ENCODE assay signal across 24 cellular contexts in genomic region chr13:46158983-46159382, GRCh38. TPM values are rescaled to one million over a fixed set of nuclear protein-coding genes. Genes with fewer than 3 reads are reported as not detected.
DNase-seq lines count a peak whose midpoint lies in the region; ATAC-seq and TF ChIP-seq lines count a peak whose summit lies in the region.
"Had no signal": no experiment of that assay in that cellular context is flagged by ENCODE, and none has a peak within 500 bp of the region (broad histone marks: within the 10 kb centered on the region; RNA-seq: fewer than 3 reads in every experiment).

No MANE protein-coding gene starts in this region.

- no peak for TF ChIP-seq CTCF in VCaP (conservative IDR thresholded peaks at IDR 0.05)

- H3K4me1 Mint-ChIP-seq in activated naive CD4-positive, alpha-beta T cell treated with anti-CD3 and anti-CD28 coated beads for 36 hours (ENCODE audit: low read depth), result peaks cover 59% of the 10 kb centered on the region
- H3K4me1 Mint-ChIP-seq in stimulated activated naive CD8-positive, alpha-beta T cell treated with anti-CD3 and anti-CD28 coated beads, Interleukin-15, Interleukin-2, amounts not matched to agents 100 ng/mL and 50 ng/mL, for 24 hours (ENCODE audit: low read depth), result peaks cover 61% of the 10 kb centered on the region

- H3K4me3 Mint-ChIP-seq in activated naive CD4-positive, alpha-beta T cell treated with anti-CD3 and anti-CD28 coated beads for 36 hours, result peak overlapping the region; percentile 41
- H3K4me3 Mint-ChIP-seq in stimulated activated naive CD8-positive, alpha-beta T cell treated with anti-CD3 and anti-CD28 coated beads, Interleukin-15, Interleukin-2, amounts not matched to agents 100 ng/mL and 50 ng/mL, for 24 hours, result peak overlapping the region; percentile 54
- H3K4me3 Mint-ChIP-seq: activated B cell treated with CpG ODN at 0.5 μM for 24 hours had no signal

- H3K36me3 Mint-ChIP-seq in activated naive CD4-positive, alpha-beta T cell treated with anti-CD3 and anti-CD28 coated beads for 36 hours (ENCODE audit: low read depth), result peaks cover 64% of the 10 kb centered on the region
- H3K36me3 Mint-ChIP-seq in stimulated activated naive CD8-positive, alpha-beta T cell treated with anti-CD3 and anti-CD28 coated beads, Interleukin-15, Interleukin-2, amounts not matched to agents 100 ng/mL and 50 ng/mL, for 24 hours (ENCODE audit: low read depth), result peaks cover 83% of the 10 kb centered on the region

- H3K9me3 Mint-ChIP-seq in activated naive CD4-positive, alpha-beta T cell treated with anti-CD3 and anti-CD28 coated beads for 36 hours, result no peaks in the 10 kb centered on the region
- no peaks in the 10 kb centered on the region for H3K9me3 Mint-ChIP-seq in stimulated activated naive CD8-positive, alpha-beta T cell treated with anti-CD3 and anti-CD28 coated beads, Interleukin-15, Interleukin-2, amounts not matched to agents 100 ng/mL and 50 ng/mL, for 24 hours
- H3K9me3 Mint-ChIP-seq: activated B cell treated with CpG ODN at 0.5 μM for 24 hours had no signal

- intact Hi-C loops in activated naive CD4-positive, alpha-beta T cell treated with anti-CD3 and anti-CD28 coated beads for 36 hours (cut with micrococcal nuclease), result no loop called here

- H3K27me3 Mint-ChIP-seq in activated naive CD4-positive, alpha-beta T cell treated with anti-CD3 and anti-CD28 coated beads for 36 hours (ENCODE audit: low read depth), result no peaks in the 10 kb centered on the region
- no peaks in the 10 kb centered on the region for H3K27me3 Mint-ChIP-seq in stimulated activated naive CD8-positive, alpha-beta T cell treated with anti-CD3 and anti-CD28 coated beads, Interleukin-15, Interleukin-2, amounts not matched to agents 100 ng/mL and 50 ng/mL, for 24 hours
- H3K27me3 Mint-ChIP-seq: activated B cell treated with CpG ODN at 0.5 μM for 24 hours had no signal

- no peak for ATAC-seq in GM18867 (IDR thresholded peaks at IDR 0.05; ENCODE audit: unreplicated experiment)
- ATAC-seq: left colon had no signal

- peak overlapping the region; percentile 78 for H3K27ac ChIP-seq in VCaP
- peak overlapping the region; percentile 72 for H3K27ac ChIP-seq in effector memory CD4-positive, alpha-beta T cell (ENCODE audit: insufficient read depth, low read length, poor library complexity, severe bottlenecking)
- H3K27ac ChIP-seq: adrenal gland, transverse colon had no signal

- no peak overlapping the region for H3K4me3 ChIP-seq in effector memory CD4-positive, alpha-beta T cell (ENCODE audit: insufficient read depth, low read depth, low read length, poor library complexity, severe bottlenecking)
- H3K4me3 ChIP-seq: adrenal gland, HAP-1, transverse colon had no signal

- H3K4me1 ChIP-seq in effector memory CD4-positive, alpha-beta T cell (ENCODE audit: control insufficient read depth, insufficient read depth, low read length, poor library complexity, severe bottlenecking), result peaks cover 25% of the 10 kb centered on the region
- H3K4me1 ChIP-seq: adrenal gland, HAP-1 had no signal

- no peaks in the 10 kb centered on the region for H3K27me3 ChIP-seq in effector memory CD4-positive, alpha-beta T cell (replicated peaks; ENCODE audit: control insufficient read depth, insufficient read depth, low read length, poor library complexity, severe bottlenecking)
- H3K27me3 ChIP-seq: adrenal gland, transverse colon had no signal

- peak overlapping the region; percentile 94 for H3K27ac Mint-ChIP-seq in activated naive CD4-positive, alpha-beta T cell treated with anti-CD3 and anti-CD28 coated beads for 36 hours
- peak overlapping the region; percentile 94 for H3K27ac Mint-ChIP-seq in stimulated activated naive CD8-positive, alpha-beta T cell treated with anti-CD3 and anti-CD28 coated beads, Interleukin-15, Interleukin-2, amounts not matched to agents 100 ng/mL and 50 ng/mL, for 24 hours

- no peak for DNase-seq in activated naive CD4-positive, alpha-beta T cell treated with anti-CD3 and anti-CD28 coated beads for 36 hours
- DNase-seq in activated naive CD4-positive, alpha-beta T cell treated with anti-CD3 and anti-CD28 coated beads, Interleukin-2, amount 50 U/mL, for 16 hours, result no peak
- DNase-seq in effector memory CD4-positive, alpha-beta T cell, result no peak
- no peak for DNase-seq in NK-92 treated with Interleukin-12 subunit alpha and Interleukin-12 subunit beta, amount 100 ng/mL, for 24 hours (lab: John Stamatoyannopoulos, UW)
- no peak for DNase-seq in SW 1271 (lab: John Stamatoyannopoulos, UW)
- DNase-seq: activated B cell treated with CpG ODN at 0.5 μM for 24 hours; activated CD8-positive, alpha-beta memory T cell treated with anti-CD3 and anti-CD28 coated beads, Interleukin-2, amount 50 U/mL, for 48 hours; adrenal gland; cortex of kidney; Karpas-422; left colon; NCI-H187 treated with DMSO at 0.1 percent for 48 hours; NCI-H2227 treated with DMSO at 0.1 percent for 48 hours; NCI-H774; SIG-M5; stimulated activated naive CD4-positive, alpha-beta T cell; transverse colon had no signal

- H3K36me3 ChIP-seq in effector memory CD4-positive, alpha-beta T cell (ENCODE audit: control insufficient read depth, insufficient read depth, low read length), result peaks cover 51% of the 10 kb centered on the region
- H3K36me3 ChIP-seq: HAP-1, transverse colon had no signal

- no peaks in the 10 kb centered on the region for H3K9me3 ChIP-seq in effector memory CD4-positive, alpha-beta T cell (ENCODE audit: control insufficient read depth, low read length)
- H3K9me3 ChIP-seq: adrenal gland, HAP-1, transverse colon had no signal

- CTCF ChIA-PET in activated naive CD4-positive, alpha-beta T cell treated with anti-CD3 and anti-CD28 coated beads for 36 hours (lab: Charles Lee), result interaction anchor here (1.1 to 5.3 kb wide), 11 partner anchors 9 to 133 kb away, joined by 3 to 106 read pairs (median 13); partner anchors contain the start of genes LCP1 and ZC3H13

RNA-seq across cellular contexts. Expression of gene LCP1, which starts 23.0 kb away (rescaled TPM):
- total RNA-seq in activated naive CD4-positive, alpha-beta T cell treated with anti-CD3 and anti-CD28 coated beads for 36 hours, result 1,000 to 10,000 TPM; 1,008 to 1,043 TPM

RNA-seq across cellular contexts. Expression of gene LRRC63, which starts 52.7 kb away (rescaled TPM):
- under 1 TPM; 0.24 to 0.32 TPM for total RNA-seq in activated naive CD4-positive, alpha-beta T cell treated with anti-CD3 and anti-CD28 coated beads for 36 hours
- total RNA-seq: activated B cell treated with CpG ODN at 0.5 μM for 24 hours, bronchial epithelial cell, left colon had no signal

RNA-seq across cellular contexts. Expression of gene CPB2, which starts 54.1 kb away (rescaled TPM):
- total RNA-seq in activated naive CD4-positive, alpha-beta T cell treated with anti-CD3 and anti-CD28 coated beads for 36 hours, result not detected
- total RNA-seq: activated B cell treated with CpG ODN at 0.5 μM for 24 hours; bronchial epithelial cell; left colon; posterior vena cava; T-helper 2 cell treated with Interferon-gamma antibody and Interleukin-4, amounts not matched to agents 100 ng/mL and 5 ng/mL, for 36 hours; transverse colon had no signal
